In the genomic region with DNA sequence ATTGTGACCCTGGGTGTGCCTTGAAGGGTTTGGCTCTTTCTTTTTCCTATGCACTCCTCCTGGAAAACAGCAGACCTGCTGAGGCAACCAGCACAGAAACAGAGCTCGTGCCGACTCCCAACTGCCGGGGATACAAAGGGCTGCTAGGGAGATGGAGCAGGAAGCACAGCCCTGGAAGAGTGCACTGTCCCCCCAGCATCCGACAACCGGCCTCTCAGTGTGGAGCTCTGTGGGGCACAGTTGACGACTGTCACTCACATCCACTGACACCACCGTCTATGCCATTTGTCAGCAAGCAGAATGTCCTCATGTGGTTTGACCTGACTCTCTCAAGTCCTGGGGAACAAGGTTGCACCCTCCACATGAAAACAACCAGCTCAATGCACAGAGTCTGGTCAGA, we compare ENCODE assay signal across 25 cellular contexts.
"Had no signal": no experiment of that assay in that cellular context is flagged by ENCODE, and none has a peak within 500 bp of the region (broad histone marks: within the 10 kb centered on the region; RNA-seq: fewer than 3 reads in every experiment).

No MANE protein-coding gene starts in this region.

- DNase-seq: activated CD4-positive, alpha-beta T cell treated with anti-CD3 and anti-CD28 coated beads, Interleukin-2, amount 10 ng/mL, durations not matched to agents 24 days and 14 days; activated CD4-positive, alpha-beta T cell treated with anti-CD3 and anti-CD28 coated beads, Interleukin-2, amount 50 U/mL, for 48 hours; activated CD4-positive, CD25-positive, alpha-beta regulatory T cell treated with anti-CD3 and anti-CD28 coated beads, Interleukin-2, amount 50 U/mL, for 72 hours; activated CD8-positive, alpha-beta memory T cell treated with anti-CD3 and anti-CD28 coated beads, Interleukin-2, amount 10 ng/mL, durations not matched to agents 7 days and 5 days; activated effector memory CD4-positive, alpha-beta T cell treated with Interleukin-2 at 50 U/mL for 16 hours; activated naive CD4-positive, alpha-beta T cell; activated T-cell treated with anti-CD3 and anti-CD28 coated beads, Interleukin-2, amount 50 U/mL, for 24 hours; central memory CD4-positive, alpha-beta T cell; Kasumi-1; KBM-7; NCI-H1048; NCI-H146; NCI-H187 treated with DMSO at 0.1 percent for 48 hours; NCI-H2081 treated with DMSO at 0.1 percent for 48 hours; NCI-H446; NCI-H524; Peyer's patch; Right ventricle myocardium superior; T-helper 9 cell had no signal

- H3K36me3 Mint-ChIP-seq: activated CD8-positive, alpha-beta memory T cell treated with anti-CD3 and anti-CD28 coated beads, Interleukin-2, amount 10 ng/mL, durations not matched to agents 7 days and 5 days; activated naive CD4-positive, alpha-beta T cell treated with anti-CD3 and anti-CD28 coated beads, Interleukin-2, amount 50 U/mL, for 24 hours; WTC11 had no signal

- ATAC-seq: activated CD8-positive, alpha-beta memory T cell treated with anti-CD3 and anti-CD28 coated beads, Interleukin-2, amount 10 ng/mL, durations not matched to agents 7 days and 5 days; WTC11 had no signal

- H3K27me3 Mint-ChIP-seq: activated CD8-positive, alpha-beta memory T cell treated with anti-CD3 and anti-CD28 coated beads, Interleukin-2, amount 10 ng/mL, durations not matched to agents 7 days and 5 days had no signal

- H3K36me3 ChIP-seq: Peyer's patch, SJSA1 had no signal

- H3K9me3 ChIP-seq: Peyer's patch, SJSA1 had no signal

- H3K27ac Mint-ChIP-seq: activated CD4-positive, alpha-beta T cell treated with anti-CD3 and anti-CD28 coated beads, Interleukin-2, amount 10 ng/mL, durations not matched to agents 24 days and 14 days; activated CD8-positive, alpha-beta memory T cell treated with anti-CD3 and anti-CD28 coated beads, Interleukin-2, amount 10 ng/mL, durations not matched to agents 7 days and 5 days; activated naive CD4-positive, alpha-beta T cell treated with anti-CD3 and anti-CD28 coated beads, Interleukin-2, amount 50 U/mL, for 24 hours; activated T-cell treated with anti-CD3 and anti-CD28 coated beads, Interleukin-2, amount 50 U/mL, for 24 hours; activated T-helper 1 cell treated with anti-CD3 and anti-CD28 coated beads, Interleukin-12 subunit alpha, Interleukin-12 subunit beta, Interleukin-2, Interleukin-4 antibody, amounts not matched to agents 30 ng/mL and 10 ng/mL and 1 ng/mL, durations not matched to agents 14 hours and 24 hours and 36 hours; T-helper 1 cell treated with Interleukin-12 subunit alpha and Interleukin-12 subunit beta and Interleukin-4 antibody, amounts not matched to agents 30 μg/mL and 1 μg/mL, for 36 hours; WTC11 had no signal

- H3K9me3 Mint-ChIP-seq: activated CD4-positive, alpha-beta T cell treated with anti-CD3 and anti-CD28 coated beads, Interleukin-2, amount 10 ng/mL, durations not matched to agents 24 days and 14 days; activated naive CD4-positive, alpha-beta T cell treated with anti-CD3 and anti-CD28 coated beads, Interleukin-2, amount 50 U/mL, for 24 hours; activated T-cell treated with anti-CD3 and anti-CD28 coated beads, Interleukin-2, amount 50 U/mL, for 24 hours; activated T-helper 1 cell treated with anti-CD3 and anti-CD28 coated beads, Interleukin-12 subunit alpha, Interleukin-12 subunit beta, Interleukin-2, Interleukin-4 antibody, amounts not matched to agents 30 ng/mL and 10 ng/mL and 1 ng/mL, durations not matched to agents 14 hours and 24 hours and 36 hours; T-helper 1 cell treated with Interleukin-12 subunit alpha and Interleukin-12 subunit beta and Interleukin-4 antibody, amounts not matched to agents 30 μg/mL and 1 μg/mL, for 36 hours had no signal

- H3K4me3 Mint-ChIP-seq: activated CD4-positive, alpha-beta T cell treated with anti-CD3 and anti-CD28 coated beads, Interleukin-2, amount 10 ng/mL, durations not matched to agents 24 days and 14 days; activated CD8-positive, alpha-beta memory T cell treated with anti-CD3 and anti-CD28 coated beads, Interleukin-2, amount 10 ng/mL, durations not matched to agents 7 days and 5 days; activated naive CD4-positive, alpha-beta T cell treated with anti-CD3 and anti-CD28 coated beads, Interleukin-2, amount 50 U/mL, for 24 hours; activated T-cell treated with anti-CD3 and anti-CD28 coated beads, Interleukin-2, amount 50 U/mL, for 24 hours; activated T-helper 1 cell treated with anti-CD3 and anti-CD28 coated beads, Interleukin-12 subunit alpha, Interleukin-12 subunit beta, Interleukin-2, Interleukin-4 antibody, amounts not matched to agents 30 ng/mL and 10 ng/mL and 1 ng/mL, durations not matched to agents 14 hours and 24 hours and 36 hours; T-helper 1 cell treated with Interleukin-12 subunit alpha and Interleukin-12 subunit beta and Interleukin-4 antibody, amounts not matched to agents 30 μg/mL and 1 μg/mL, for 36 hours; WTC11 had no signal

- H3K4me1 Mint-ChIP-seq: activated CD8-positive, alpha-beta memory T cell treated with anti-CD3 and anti-CD28 coated beads, Interleukin-2, amount 10 ng/mL, durations not matched to agents 7 days and 5 days; activated naive CD4-positive, alpha-beta T cell treated with anti-CD3 and anti-CD28 coated beads, Interleukin-2, amount 50 U/mL, for 24 hours had no signal

- H3K27me3 ChIP-seq: Peyer's patch, SJSA1 had no signal

- H3K27ac ChIP-seq: RWPE1, SJSA1 had no signal

- H3K4me3 ChIP-seq: Peyer's patch, SJSA1 had no signal
